In genomic region chr2:204503869-204504268, GRCh38 we compare ENCODE assay signal across 17 cellular contexts.
"Had no signal": no experiment of that assay in that cellular context is flagged by ENCODE, and none has a peak within 500 bp of the region (broad histone marks: within the 10 kb centered on the region; RNA-seq: fewer than 3 reads in every experiment).

No MANE protein-coding gene starts in this region.

- H3K36me3 ChIP-seq: prostate gland, right atrium auricular region, suprapubic skin, transverse colon, vagina, WERI-Rb-1 had no signal

- H3K27me3 ChIP-seq: hepatocyte, right atrium auricular region, suprapubic skin, transverse colon, vagina had no signal

- H3K4me1 Mint-ChIP-seq: activated naive CD4-positive, alpha-beta T cell treated with anti-CD3 and anti-CD28 coated beads, Interleukin-2, amount 50 U/mL, for 24 hours; stimulated activated naive CD8-positive, alpha-beta T cell treated with anti-CD3 and anti-CD28 coated beads, Interleukin-15, amount 100 ng/mL, for 72 hours had no signal

- H3K27ac Mint-ChIP-seq: activated naive CD4-positive, alpha-beta T cell treated with anti-CD3 and anti-CD28 coated beads, Interleukin-2, amount 50 U/mL, for 24 hours; dendritic cell treated with granulocyte-macrophage colony-stimulating factor and Interleukin-4, amounts not matched to agents 40 ng/mL and 50 ng/mL, for 4 days; stimulated activated naive CD8-positive, alpha-beta T cell treated with anti-CD3 and anti-CD28 coated beads, Interleukin-15, amount 100 ng/mL, for 72 hours had no signal

- H2AFZ ChIP-seq: hepatocyte had no signal

- H3K36me3 Mint-ChIP-seq: activated naive CD4-positive, alpha-beta T cell treated with anti-CD3 and anti-CD28 coated beads, Interleukin-2, amount 50 U/mL, for 24 hours had no signal

- H3K27me3 Mint-ChIP-seq: activated naive CD4-positive, alpha-beta T cell treated with anti-CD3 and anti-CD28 coated beads, Interleukin-2, amount 50 U/mL, for 24 hours; dendritic cell treated with granulocyte-macrophage colony-stimulating factor and Interleukin-4, amounts not matched to agents 40 ng/mL and 50 ng/mL, for 4 days; stimulated activated naive CD8-positive, alpha-beta T cell treated with anti-CD3 and anti-CD28 coated beads, Interleukin-15, amount 100 ng/mL, for 72 hours had no signal

- H3K4me3 ChIP-seq: hepatocyte, prostate gland, right atrium auricular region, suprapubic skin, transverse colon, vagina had no signal

- H3K79me2 ChIP-seq: hepatocyte had no signal

- H3K4me3 Mint-ChIP-seq: activated naive CD4-positive, alpha-beta T cell treated with anti-CD3 and anti-CD28 coated beads, Interleukin-2, amount 50 U/mL, for 24 hours; dendritic cell treated with granulocyte-macrophage colony-stimulating factor and Interleukin-4, amounts not matched to agents 40 ng/mL and 50 ng/mL, for 4 days; stimulated activated naive CD8-positive, alpha-beta T cell treated with anti-CD3 and anti-CD28 coated beads, Interleukin-15, amount 100 ng/mL, for 72 hours had no signal

- H3K9me3 ChIP-seq: prostate gland, right atrium auricular region, suprapubic skin, transverse colon, vagina had no signal

- H3K27ac ChIP-seq: hepatocyte, prostate gland, right atrium auricular region, suprapubic skin, transverse colon, vagina, WERI-Rb-1 had no signal

- H3K4me2 ChIP-seq: hepatocyte had no signal

- DNase-seq: activated CD4-positive, alpha-beta T cell treated with anti-CD3 and anti-CD28 coated beads for 1 hour; activated gamma-delta T cell; effector CD8-positive, alpha-beta T cell; midbrain; occipital lobe; stimulated activated CD4-positive, alpha-beta T cell treated with anti-CD3 and anti-CD28 coated beads, Interleukin-15, amount 100 ng/mL, for 24 hours; stimulated activated CD4-positive, alpha-beta T cell treated with anti-CD3 and anti-CD28 coated beads, Interleukin-4, amount 100 ng/mL, for 1 hour; stimulated activated naive CD8-positive, alpha-beta T cell treated with anti-CD3 and anti-CD28 coated beads, Interleukin-15, amount 100 ng/mL, for 72 hours; transverse colon; WERI-Rb-1 had no signal

- H3K9me3 Mint-ChIP-seq: activated naive CD4-positive, alpha-beta T cell treated with anti-CD3 and anti-CD28 coated beads, Interleukin-2, amount 50 U/mL, for 24 hours; dendritic cell treated with granulocyte-macrophage colony-stimulating factor and Interleukin-4, amounts not matched to agents 40 ng/mL and 50 ng/mL, for 4 days; stimulated activated naive CD8-positive, alpha-beta T cell treated with anti-CD3 and anti-CD28 coated beads, Interleukin-15, amount 100 ng/mL, for 72 hours had no signal

- H3K4me1 ChIP-seq: prostate gland, right atrium auricular region, suprapubic skin, vagina had no signal
